ENCODE assay signal across 9 cellular contexts in genomic region chr1:154328318-154329151, GRCh38. TPM values are rescaled to one million over a fixed set of nuclear protein-coding genes. Genes with fewer than 3 reads are reported as not detected.
DNase-seq lines count a peak whose midpoint lies in the region; ATAC-seq and TF ChIP-seq lines count a peak whose summit lies in the region.
"Had no signal": no experiment of that assay in that cellular context is flagged by ENCODE, and none has a peak within 500 bp of the region (broad histone marks: within the 10 kb centered on the region; RNA-seq: fewer than 3 reads in every experiment).

No MANE protein-coding gene starts in this region.

- H3K9me3 Mint-ChIP-seq in activated naive CD4-positive, alpha-beta T cell treated with anti-CD3 and anti-CD28 coated beads, Interleukin-2, amount 10 ng/mL, durations not matched to agents 7 days and 5 days: no peaks in the 10 kb centered on the region

- H3K4me3 ChIP-seq in gastroesophageal sphincter (peak overlapping the region; percentile 64 to 99), subcutaneous abdominal adipose tissue (ENCODE audit: low read depth in 1 of 5, low read length in 5 of 5) (peak overlapping the region; percentile 55 to 67 (median 64))

- CTCF ChIA-PET in activated naive CD4-positive, alpha-beta T cell treated with anti-CD3 and anti-CD28 coated beads, Interleukin-2, amount 10 ng/mL, durations not matched to agents 7 days and 5 days (lab: Charles Lee): interaction anchor here (0.6 to 6.6 kb wide), 10 partner anchors 7 to 921 kb away, joined by 3 to 89 read pairs (median 6); no protein-coding TSS in a partner anchor

- H3K9ac ChIP-seq in subcutaneous abdominal adipose tissue (ENCODE audit: low read length in 5 of 5): peak overlapping the region in 2 of 5 donors; percentile 35 to 68

- H3K27me3 ChIP-seq in gastroesophageal sphincter (no peaks in the 10 kb centered on the region), subcutaneous abdominal adipose tissue (ENCODE audit: control insufficient read depth in 5 of 5, insufficient read depth in 4 of 5, low read length in 5 of 5) (peaks cover 0 to 24% (median 18%) of the 10 kb centered on the region in 5 donors)

- peak; percentile 32 to 54 for TF ChIP-seq POLR2A in gastroesophageal sphincter (IDR thresholded peaks at IDR 0.05)

- 1 to 9% methylated on average over 12 to 13 of the region's 76 CpGs for WGBS in gastroesophageal sphincter (ENCODE audit: low coverage in 1 of 2), 2 donors

- H3K36me3 ChIP-seq in gastroesophageal sphincter (peaks cover 0 to 36% of the 10 kb centered on the region in 2 donors), subcutaneous abdominal adipose tissue (ENCODE audit: control insufficient read depth in 5 of 5, insufficient read depth in 5 of 5, low read length in 5 of 5) (peaks cover 0 to 24% (median 4%) of the 10 kb centered on the region in 5 donors)

- H3K4me1 Mint-ChIP-seq in activated naive CD4-positive, alpha-beta T cell treated with anti-CD3 and anti-CD28 coated beads, Interleukin-2, amount 10 ng/mL, durations not matched to agents 7 days and 5 days: peaks cover 72% of the 10 kb centered on the region

- ATAC-seq in HG03135 (IDR thresholded peaks at IDR 0.05; ENCODE audit: unreplicated experiment) (peak; percentile 46), gastroesophageal sphincter (peak; percentile 77), omental fat pad (ENCODE audit: low FRiP score) (peak; percentile 31), HG03469 (IDR thresholded peaks at IDR 0.05; ENCODE audit: unreplicated experiment) (no peak)

- TF ChIP-seq CTCF in gastroesophageal sphincter (IDR thresholded peaks at IDR 0.05): no peak
- TF ChIP-seq CTCF in omental fat pad (IDR thresholded peaks at IDR 0.05): no peak

- H3K9me3 ChIP-seq in gastroesophageal sphincter (no peaks in the 10 kb centered on the region), subcutaneous abdominal adipose tissue (ENCODE audit: control insufficient read depth in 5 of 5, low read length in 5 of 5) (no peaks in the 10 kb centered on the region)

- H3K27me3 Mint-ChIP-seq in activated naive CD4-positive, alpha-beta T cell treated with anti-CD3 and anti-CD28 coated beads, Interleukin-2, amount 10 ng/mL, durations not matched to agents 7 days and 5 days: peaks cover 11% of the 10 kb centered on the region

- peak overlapping the region; percentile 90 for H3K27ac Mint-ChIP-seq in activated naive CD4-positive, alpha-beta T cell treated with anti-CD3 and anti-CD28 coated beads, Interleukin-2, amount 10 ng/mL, durations not matched to agents 7 days and 5 days

- peaks cover 40% of the 10 kb centered on the region for H3K36me3 Mint-ChIP-seq in activated naive CD4-positive, alpha-beta T cell treated with anti-CD3 and anti-CD28 coated beads, Interleukin-2, amount 10 ng/mL, durations not matched to agents 7 days and 5 days

- DNase-seq in DMS79 (lab: John Stamatoyannopoulos, UW) (peak; percentile 51), SK-MEL-5 (ENCODE audit: low read depth, low spot score) (peak; percentile 17), omental fat pad (ENCODE audit: low spot score) (peak; percentile 66)
- peak; percentile 94 for DNase-seq in activated naive CD4-positive, alpha-beta T cell treated with anti-CD3 and anti-CD28 coated beads, Interleukin-2, amount 10 ng/mL, durations not matched to agents 7 days and 5 days

- peak overlapping the region; percentile 93 to 100 (median 98) for H3K27ac ChIP-seq in gastroesophageal sphincter
- peak overlapping the region; percentile 37 for H3K27ac ChIP-seq in subcutaneous abdominal adipose tissue (ENCODE audit: low read depth, low read length)

- peak overlapping the region; percentile 91 for H3K4me3 Mint-ChIP-seq in activated naive CD4-positive, alpha-beta T cell treated with anti-CD3 and anti-CD28 coated beads, Interleukin-2, amount 10 ng/mL, durations not matched to agents 7 days and 5 days

- peaks cover 6 to 80% (median 29%) of the 10 kb centered on the region in 3 donors for H3K4me1 ChIP-seq in gastroesophageal sphincter
- peaks cover 4 to 47% (median 44%) of the 10 kb centered on the region in 5 donors for H3K4me1 ChIP-seq in subcutaneous abdominal adipose tissue (ENCODE audit: control insufficient read depth in 5 of 5, insufficient read depth in 5 of 5, low read length in 5 of 5)

- no peak for TF ChIP-seq EP300 in gastroesophageal sphincter (IDR thresholded peaks at IDR 0.05)

- in situ Hi-C loops in SK-MEL-5 (cut with HindIII; ENCODE audit: low pct_unique_long_range_greater_than_20kb, low sequenced_read_pairs): no loop called here

RNA-seq across cellular contexts. Expression of gene ATP8B2, which starts 3.2 kb away (rescaled TPM):
- total RNA-seq in SK-MEL-5 (2014; rRNA removed; shearing (Covaris generic)): 79.2 and 93.6 TPM in 2 replicates
- 166 and 205 TPM in 2 replicates for polyA plus RNA-seq in SK-MEL-5 (2015; cell fraction: cytosol; rRNA removed)
- polyA plus RNA-seq in SK-MEL-5 (2015; cell fraction: nucleus; rRNA removed): 241 and 251 TPM in 2 replicates
- 100 to 1,000 TPM; 107 to 175 (median 131) TPM for total RNA-seq in gastroesophageal sphincter
- total RNA-seq in omental fat pad: 10 to 100 TPM; 41.6 to 78.3 (median 51.0) TPM

RNA-seq across cellular contexts. Expression of gene AQP10, which starts 7.6 kb away (rescaled TPM):
- total RNA-seq in SK-MEL-5 (2014; rRNA removed; shearing (Covaris generic)): not detected in 2 replicates
- polyA plus RNA-seq in SK-MEL-5 (2015; cell fraction: cytosol; rRNA removed): not detected in 2 replicates
- not detected in 2 replicates for polyA plus RNA-seq in SK-MEL-5 (2015; cell fraction: nucleus; rRNA removed)
- total RNA-seq in gastroesophageal sphincter (1 to 10 TPM in 1 of 4 donors, under 1 TPM in 1, not detected in 2; 0.12 to 1.1 TPM), omental fat pad (under 1 TPM in 2 of 4 donors, not detected in 2; 0.25 to 0.37 TPM)
- total RNA-seq: T-helper 2 cell treated with Interferon-gamma antibody and Interleukin-4, amounts not matched to agents 100 ng/mL and 5 ng/mL, for 36 hours had no signal

RNA-seq across cellular contexts. Expression of gene HAX1, which starts 56.1 kb away (rescaled TPM):
- total RNA-seq in SK-MEL-5 (2014; rRNA removed; shearing (Covaris generic)): 320 and 364 TPM in 2 replicates
- 320 and 349 TPM in 2 replicates for polyA plus RNA-seq in SK-MEL-5 (2015; cell fraction: cytosol; rRNA removed)
- polyA plus RNA-seq in SK-MEL-5 (2015; cell fraction: nucleus; rRNA removed): 445 and 447 TPM in 2 replicates
- total RNA-seq in gastroesophageal sphincter (100 to 1,000 TPM in 3 of 4 donors, 10 to 100 TPM in 1; 86.7 to 128 (median 120) TPM), omental fat pad (100 to 1,000 TPM in 3 of 4 donors, 10 to 100 TPM in 1; 64.4 to 114 (median 103) TPM)

Comparison
In these comparisons a context has a peak if more than half of its experiments do, and no peak if none do; other contexts are left out.
1. DNase-seq: peak in every context shown above with its lines; median percentile 94 in activated naive CD4-positive, alpha-beta T cell treated with anti-CD3 and anti-CD28 coated beads, Interleukin-2, amount 10 ng/mL, durations not matched to agents 7 days and 5 days; 66 in omental fat pad; 51 in DMS79; 17 in SK-MEL-5.